In genomic region chr12:92080390-92081285, GRCh38 we compare ENCODE assay signal across 1 cellular context.
TF ChIP-seq lines count a peak whose summit lies in the region.

No MANE protein-coding gene starts in this region.

TF ChIP-seq in GM12878, 131 proteins besides CTCF, POLR2A, EP300 and RAD21 (continued from another document and continues in another):
- TF ChIP-seq ZNF687 (IDR thresholded peaks at IDR 0.05) = 0 out of 2 replicates have a peak, but pooled peaks have one; percentile 20
- TF ChIP-seq SREBF2 (IDR thresholded peaks at IDR 0.05; ENCODE audit: low read length) = no peak
- TF ChIP-seq MEF2A (IDR thresholded peaks at IDR 0.05; ENCODE audit: insufficient read depth, low read depth, low read length) = no peak
- TF ChIP-seq FOXK2 (IDR thresholded peaks at IDR 0.05) = no peak
- TF ChIP-seq USF2 (IDR thresholded peaks at IDR 0.05; ENCODE audit: borderline replicate concordance, low read depth, low read length) = no peak
- TF ChIP-seq TAF1 (IDR thresholded peaks at IDR 0.05; ENCODE audit: borderline replicate concordance, low read depth, low read length) = no peak
- TF ChIP-seq ZBTB33 (IDR thresholded peaks at IDR 0.05) = no peak
- 0 out of 2 replicates have a peak, but pooled peaks have one; percentile 25 for TF ChIP-seq PML (IDR thresholded peaks at IDR 0.05; ENCODE audit: low read length)
- TF ChIP-seq CBX5 (IDR thresholded peaks at IDR 0.05; ENCODE audit: low read depth) = no peak
- 0 out of 2 replicates have a peak, but pooled peaks have one; percentile 39 for TF ChIP-seq EED (IDR thresholded peaks at IDR 0.05; ENCODE audit: low read depth)
- no peak for TF ChIP-seq MXI1 (IDR thresholded peaks at IDR 0.05; ENCODE audit: low read depth, low read length)
- no peak for TF ChIP-seq PBX3 (IDR thresholded peaks at IDR 0.05; ENCODE audit: insufficient replicate concordance, low read depth, low read length)
- no peak for TF ChIP-seq ATF3 (IDR thresholded peaks at IDR 0.05; ENCODE audit: borderline replicate concordance, extremely low read depth, low read depth, low read length)
- TF ChIP-seq LARP7 (IDR thresholded peaks at IDR 0.05) = no peak
- TF ChIP-seq EZH2 (IDR thresholded peaks at IDR 0.05; ENCODE audit: borderline replicate concordance, control insufficient read depth, low read depth, low read length) = no peak
- TF ChIP-seq NFYA (IDR thresholded peaks at IDR 0.05; ENCODE audit: borderline replicate concordance, low read depth, low read length) = no peak
- TF ChIP-seq ATF2 (IDR thresholded peaks at IDR 0.05; ENCODE audit: low read length) = 0 out of 2 replicates have a peak, but pooled peaks have one; percentile 19
- no peak for TF ChIP-seq IRF4 (IDR thresholded peaks at IDR 0.05; ENCODE audit: low read depth, low read length)
- peak; percentile 12 for TF ChIP-seq BCL3 (IDR thresholded peaks at IDR 0.05; ENCODE audit: borderline replicate concordance, insufficient read depth, low read depth, low read length, poor library complexity, severe bottlenecking)
- peak; percentile 80 for TF ChIP-seq RUNX3 (IDR thresholded peaks at IDR 0.05; ENCODE audit: low read length)
- TF ChIP-seq CREB1 (IDR thresholded peaks at IDR 0.05; ENCODE audit: low read depth) = no peak
- TF ChIP-seq CBFB (IDR thresholded peaks at IDR 0.05; ENCODE audit: low read depth) = no peak
- peak; percentile 25 to 42; a peak in 2 of 4 replicates for TF ChIP-seq IKZF2 (IDR thresholded peaks at IDR 0.05)
- TF ChIP-seq BRCA1 (IDR thresholded peaks at IDR 0.05; ENCODE audit: low read depth, low read length) = no peak
- no peak for TF ChIP-seq CBX3 (IDR thresholded peaks at IDR 0.05; ENCODE audit: borderline replicate concordance, low read depth)
- no peak for TF ChIP-seq DPF2 (IDR thresholded peaks at IDR 0.05)
- TF ChIP-seq KAT2A (conservative IDR thresholded peaks at IDR 0.05; ENCODE audit: control insufficient read depth, low read depth, low read length) = no peak
- no peak for TF ChIP-seq POU2F2 (IDR thresholded peaks at IDR 0.05; ENCODE audit: borderline replicate concordance, low read depth, low read length)
- TF ChIP-seq E2F4 (IDR thresholded peaks at IDR 0.05; ENCODE audit: low read depth, low read length) = no peak
- TF ChIP-seq HSF1 (IDR thresholded peaks at IDR 0.05; ENCODE audit: low read depth, low read length) = no peak
- no peak for TF ChIP-seq ZNF592 (IDR thresholded peaks at IDR 0.05)
- no peak for TF ChIP-seq STAT1 (conservative IDR thresholded peaks at IDR 0.05)
- 0 out of 2 replicates have a peak, but pooled peaks have one; percentile 30 for TF ChIP-seq NFIC (IDR thresholded peaks at IDR 0.05; ENCODE audit: low read depth, low read length)
- TF ChIP-seq BCL11A (IDR thresholded peaks at IDR 0.05; ENCODE audit: low read depth, low read length) = no peak
- no peak for TF ChIP-seq ZNF207 (IDR thresholded peaks at IDR 0.05; ENCODE audit: borderline replicate concordance)
- TF ChIP-seq CEBPZ (IDR thresholded peaks at IDR 0.05; ENCODE audit: low read depth, low read length) = no peak
